In genomic region chr6:73653571-73654424, GRCh38 we compare ENCODE assay signal across 8 cellular contexts. TPM values are rescaled to one million over a fixed set of nuclear protein-coding genes. Genes with fewer than 3 reads are reported as not detected.
DNase-seq lines count a peak whose midpoint lies in the region; ATAC-seq and TF ChIP-seq lines count a peak whose summit lies in the region.

TSS of gene SLC17A5 (minus strand) at chr6:73653992. CDS start at chr6:73653886, 106 bp downstream.

- H3K27me3 ChIP-seq in thoracic aorta (replicated peaks; ENCODE audit: insufficient read depth): no peaks in the 10 kb centered on the region

- peak; percentile 91 for ATAC-seq in HG02642 (IDR thresholded peaks at IDR 0.05; ENCODE audit: poor library complexity, unreplicated experiment)
- ATAC-seq in activated naive CD8-positive, alpha-beta T cell treated with anti-CD3 and anti-CD28 coated beads, Interleukin-2, amount 10 ng/mL, durations not matched to agents 7 days and 5 days (ENCODE audit: low read depth): peak; percentile 88
- peak; percentile 99 for ATAC-seq in thoracic aorta (ENCODE audit: insufficient number of reproducible peaks, low FRiP score, low read depth)

- H3K4me1 ChIP-seq in thoracic aorta (ENCODE audit: control insufficient read depth in 1 of 2, low read depth in 2 of 2): peaks cover 8 to 10% of the 10 kb centered on the region in 2 donors

- H3K4me1 Mint-ChIP-seq in activated naive CD8-positive, alpha-beta T cell treated with anti-CD3 and anti-CD28 coated beads, Interleukin-2, amount 10 ng/mL, durations not matched to agents 7 days and 5 days: peaks cover 21% of the 10 kb centered on the region
- peaks cover 24% of the 10 kb centered on the region for H3K4me1 Mint-ChIP-seq in osteocyte (ENCODE audit: unreplicated experiment)

- peak; percentile 76 for TF ChIP-seq POLR2A in GM10847 (IDR thresholded peaks at IDR 0.05; ENCODE audit: extremely low read depth, insufficient read length)

- H3K36me3 Mint-ChIP-seq in activated naive CD8-positive, alpha-beta T cell treated with anti-CD3 and anti-CD28 coated beads, Interleukin-2, amount 10 ng/mL, durations not matched to agents 7 days and 5 days: peaks cover 4% of the 10 kb centered on the region
- peaks cover 4% of the 10 kb centered on the region for H3K36me3 Mint-ChIP-seq in osteocyte (ENCODE audit: unreplicated experiment)

- peak; percentile 80 for DNase-seq in NCI-H1105 (lab: John Stamatoyannopoulos, UW)
- peak; percentile 93 for DNase-seq in SKM-1 (lab: John Stamatoyannopoulos, UW; ENCODE audit: unreplicated experiment)
- peak; percentile 90 for DNase-seq in activated naive CD8-positive, alpha-beta T cell treated with anti-CD3 and anti-CD28 coated beads, Interleukin-2, amount 10 ng/mL, durations not matched to agents 7 days and 5 days
- DNase-seq in head of caudate nucleus: peak; percentile 86 to 98 (median 94)
- peak; percentile 96 for DNase-seq in osteocyte (ENCODE audit: extremely low spot score, unreplicated experiment)
- DNase-seq in thoracic aorta (ENCODE audit: low spot score): peak; percentile 79

- no peaks in the 10 kb centered on the region for H3K9me3 ChIP-seq in thoracic aorta

- H3K27ac ChIP-seq in thoracic aorta: peak within 1 kb of the TSS; percentile 95

- H3K4me3 ChIP-seq in thoracic aorta: peak within 1 kb of the TSS; percentile 100

- peak within 1 kb of the TSS; percentile 97 for H3K4me3 Mint-ChIP-seq in activated naive CD8-positive, alpha-beta T cell treated with anti-CD3 and anti-CD28 coated beads, Interleukin-2, amount 10 ng/mL, durations not matched to agents 7 days and 5 days
- peak within 1 kb of the TSS; percentile 98 for H3K4me3 Mint-ChIP-seq in osteocyte (ENCODE audit: unreplicated experiment)

- no peaks in the 10 kb centered on the region for H3K9me3 Mint-ChIP-seq in activated naive CD8-positive, alpha-beta T cell treated with anti-CD3 and anti-CD28 coated beads, Interleukin-2, amount 10 ng/mL, durations not matched to agents 7 days and 5 days
- no peaks in the 10 kb centered on the region for H3K9me3 Mint-ChIP-seq in osteocyte (ENCODE audit: unreplicated experiment)

- H3K36me3 ChIP-seq in thoracic aorta: no peaks in the 10 kb centered on the region

- intact Hi-C loops in head of caudate nucleus (cut with DNase I): loop anchor here (5.0 kb wide), 2 partner anchors 136 to 1634 kb away; no protein-coding TSS in a partner anchor

- POLR2A ChIA-PET in activated naive CD8-positive, alpha-beta T cell treated with anti-CD3 and anti-CD28 coated beads, Interleukin-2, amount 10 ng/mL, durations not matched to agents 7 days and 5 days (lab: Charles Lee): interaction anchor here (0.6 to 3.6 kb wide), 11 partner anchors 40 to 391 kb away, joined by 3 to 72 read pairs (median 4); partner anchors contain the start of genes EEF1A1 and KHDC1

- peak within 1 kb of the TSS; percentile 97 for H3K27ac Mint-ChIP-seq in activated naive CD8-positive, alpha-beta T cell treated with anti-CD3 and anti-CD28 coated beads, Interleukin-2, amount 10 ng/mL, durations not matched to agents 7 days and 5 days
- peak within 1 kb of the TSS; percentile 97 for H3K27ac Mint-ChIP-seq in osteocyte (ENCODE audit: unreplicated experiment)

- TF ChIP-seq CTCF in osteocyte (IDR thresholded peaks at IDR 0.05) (no peak), thoracic aorta (IDR thresholded peaks at IDR 0.05) (no peak)

- H3K27me3 Mint-ChIP-seq in activated naive CD8-positive, alpha-beta T cell treated with anti-CD3 and anti-CD28 coated beads, Interleukin-2, amount 10 ng/mL, durations not matched to agents 7 days and 5 days: no peaks in the 10 kb centered on the region
- no peaks in the 10 kb centered on the region for H3K27me3 Mint-ChIP-seq in osteocyte (ENCODE audit: unreplicated experiment)

RNA-seq across cellular contexts. Expression of gene SLC17A5, which starts in this region (rescaled TPM):
- total RNA-seq in activated naive CD8-positive, alpha-beta T cell treated with anti-CD3 and anti-CD28 coated beads, Interleukin-2, amount 10 ng/mL, durations not matched to agents 7 days and 5 days: 1 to 10 TPM; 9.2 to 9.3 TPM
- total RNA-seq in osteocyte (20.2 and 20.4 TPM in 2 replicates), thoracic aorta (10 to 100 TPM; 24.1 to 36.8 TPM)

Comparison
In these comparisons a context has a peak if more than half of its experiments do, and no peak if none do; other contexts are left out.
1. Peak in every context shown above with its lines: DNase-seq, ATAC-seq, H3K4me3 ChIP-seq and H3K27ac ChIP-seq.